11 cellular contexts compared by ENCODE assay signal in genomic region chr7:150945853-150946825, GRCh38. TPM values are rescaled to one million over a fixed set of nuclear protein-coding genes. Genes with fewer than 3 reads are reported as not detected.
A peak's percentile ranks its signal among the peaks of the same experiment; 100 is the strongest.
DNase-seq lines count a peak whose midpoint lies in the region; ATAC-seq and TF ChIP-seq lines count a peak whose summit lies in the region.
"Had no signal": no experiment of that assay in that cellular context is flagged by ENCODE, and none has a peak within 500 bp of the region (broad histone marks: within the 10 kb centered on the region; RNA-seq: fewer than 3 reads in every experiment).

No MANE protein-coding gene starts in this region.

- H3K36me3 Mint-ChIP-seq in WTC11 = no peaks in the 10 kb centered on the region

- H4K91ac ChIP-seq in neuronal stem cell (ENCODE audit: low read depth, low read length, poor library complexity) = peak overlapping the region; percentile 48

- peaks cover 0 to 20% (median 0%) of the 10 kb centered on the region in 9 donors for H3K27me3 ChIP-seq in heart left ventricle
- H3K27me3 ChIP-seq in neuronal stem cell (ENCODE audit: control insufficient read depth in 3 of 3, insufficient read depth in 3 of 3, low read depth in 1 of 3, low read length in 3 of 3) = peaks cover 0 to 13% (median 6%) of the 10 kb centered on the region in 3 experiments
- H3K27me3 ChIP-seq in vagina = no peaks in the 10 kb centered on the region

- peak overlapping the region; percentile 15; the same call in 1 of the 2 replicates for H3K27ac Mint-ChIP-seq in WTC11
- H3K27ac Mint-ChIP-seq: B cell had no signal

- H3K23ac ChIP-seq in neuronal stem cell (ENCODE audit: low read depth, low read length, poor library complexity) = peak overlapping the region; percentile 87

- peak overlapping the region; percentile 40 for H3K9ac ChIP-seq in neuronal stem cell (ENCODE audit: low read depth, low read length, poor library complexity)

- peak overlapping the region; percentile 88 for H2AK5ac ChIP-seq in neuronal stem cell (ENCODE audit: low read depth, low read length)

- peak overlapping the region; percentile 19 for H2BK5ac ChIP-seq in neuronal stem cell (ENCODE audit: low read length)

- CTCF ChIA-PET in WTC11 (lab: Charles Lee) = interaction anchor here (0.6 to 4.3 kb wide), 15 partner anchors 9 to 73 kb away, joined by 3 to 18 read pairs (median 4); no protein-coding TSS in a partner anchor

- no peak overlapping the region for H2BK120ac ChIP-seq in neuronal stem cell (ENCODE audit: low read depth, low read length)

- POLR2A ChIA-PET in WTC11 (lab: Charles Lee) = interaction anchor here (1.2 kb wide), 1 partner anchor 24 kb away, joined by 3 read pairs; no protein-coding TSS in a partner anchor

- H3K4me1 ChIP-seq in heart left ventricle (peaks cover 0 to 64% (median 11%) of the 10 kb centered on the region in 12 donors), neuronal stem cell (ENCODE audit: control insufficient read depth in 2 of 2, insufficient read depth in 1 of 2, low read depth in 1 of 2, low read length in 2 of 2) (peaks cover 26 to 29% of the 10 kb centered on the region in 2 donors), vagina (peaks cover 9% of the 10 kb centered on the region)

- peak overlapping the region; percentile 91 for H2BK12ac ChIP-seq in neuronal stem cell (ENCODE audit: low read length)

- H3K27me3 Mint-ChIP-seq in WTC11 (ENCODE audit: low read depth) = peaks cover 6% of the 10 kb centered on the region

- DNase-seq in Ammon's horn (ENCODE audit: low spot score) = peak; percentile 73
- DNase-seq in WTC11 (ENCODE audit: low spot score) = no peak
- DNase-seq in heart left ventricle = peak; percentile 77 to 95 (median 83)
- DNase-seq in neuronal stem cell (ENCODE audit: low spot score) = no peak
- DNase-seq in vagina (ENCODE audit: extremely low spot score in 2 of 2) = no peak
- DNase-seq in AML-193 (lab: John Stamatoyannopoulos, UW) = no peak
- no peak for DNase-seq in NCI-H774 (lab: John Stamatoyannopoulos, UW)
- no peak for DNase-seq in NCI-H1436 treated with DMSO at 0.1 percent for 48 hours (lab: John Stamatoyannopoulos, UW)
- DNase-seq: WERI-Rb-1 had no signal

- H3K9me3 Mint-ChIP-seq in WTC11 = no peaks in the 10 kb centered on the region

- no peak overlapping the region for H3K4me2 ChIP-seq in neuronal stem cell (ENCODE audit: insufficient read depth, low read length, poor library complexity, severe bottlenecking)

- TF ChIP-seq POLR2A in heart left ventricle (IDR thresholded peaks at IDR 0.05) (no peak), vagina (IDR thresholded peaks at IDR 0.05) (no peak)

- H3K18ac ChIP-seq in neuronal stem cell (ENCODE audit: low read length) = peak overlapping the region; percentile 82

- peak overlapping the region; percentile 97 for H3K14ac ChIP-seq in neuronal stem cell (ENCODE audit: low read length)

- ATAC-seq in WTC11 = no peak
- ATAC-seq in heart left ventricle = peak; percentile 78 to 84 (median 80)

- H3K27ac ChIP-seq in heart left ventricle = peak overlapping the region; percentile 42 to 88 (median 79)
- H3K27ac ChIP-seq in neuronal stem cell (replicated peaks; ENCODE audit: low read length) = no peak overlapping the region
- no peak overlapping the region for H3K27ac ChIP-seq in vagina
- H3K27ac ChIP-seq: epithelial cell of prostate, WERI-Rb-1 had no signal

- TF ChIP-seq CTCF in WTC11 (IDR thresholded peaks at IDR 0.05) (no peak), heart left ventricle (IDR thresholded peaks at IDR 0.05) (no peak), vagina (IDR thresholded peaks at IDR 0.05) (no peak)

- H3K36me3 ChIP-seq in heart left ventricle (peaks cover 0 to 18% (median 0%) of the 10 kb centered on the region in 9 donors), neuronal stem cell (replicated peaks in 1 of 2; ENCODE audit: control insufficient read depth in 2 of 2, insufficient read depth in 2 of 2, low read length in 2 of 2) (no peaks in the 10 kb centered on the region), vagina (no peaks in the 10 kb centered on the region)

- H3K9me3 ChIP-seq in heart left ventricle = no peaks in the 10 kb centered on the region
- H3K9me3 ChIP-seq in neuronal stem cell (replicated peaks in 1 of 2; ENCODE audit: control insufficient read depth in 2 of 2, insufficient read depth in 1 of 2, low read depth in 1 of 2, low read length in 2 of 2) = no peaks in the 10 kb centered on the region
- no peaks in the 10 kb centered on the region for H3K9me3 ChIP-seq in vagina

- WGBS in heart left ventricle, 4 donors = 57 to 61% (median 58%) methylated on average over 19 to 29 of the region's 29 CpGs
- no CpG with 5 or more reads among the region's 29 CpGs for WGBS in neuronal stem cell (ENCODE audit: extremely low coverage in 2 of 2, insufficient read length in 2 of 2, insufficient replicate concordance in 1 of 2), 2 donors

- H3K4me3 ChIP-seq in heart left ventricle = no peak overlapping the region
- H3K4me3 ChIP-seq in neuronal stem cell (ENCODE audit: low read length in 2 of 2) = no peak overlapping the region
- no peak overlapping the region for H3K4me3 ChIP-seq in vagina

- peaks cover 48% of the 10 kb centered on the region for H3K4me1 Mint-ChIP-seq in WTC11
- H3K4me1 Mint-ChIP-seq: B cell had no signal

- no peak overlapping the region for H4K8ac ChIP-seq in neuronal stem cell (ENCODE audit: low read depth, low read length)

- H2BK15ac ChIP-seq in neuronal stem cell (ENCODE audit: low read length) = peak overlapping the region; percentile 92

- intact Hi-C loops in heart left ventricle (cut with DNase I) = no loop called here
- intact Hi-C loops in vagina (cut with DNase I) = no loop called here

- H2AFZ ChIP-seq in neuronal stem cell (ENCODE audit: low read length) = no peak overlapping the region

- no peak overlapping the region for H3K4me3 Mint-ChIP-seq in WTC11
- H3K4me3 Mint-ChIP-seq: B cell had no signal

- H3K79me1 ChIP-seq in neuronal stem cell (ENCODE audit: low read depth, low read length) = peaks cover 2% of the 10 kb centered on the region

- peak overlapping the region; percentile 41 for H3K4ac ChIP-seq in neuronal stem cell (ENCODE audit: low read length)

TF ChIP-seq in WTC11, 78 proteins besides CTCF, POLR2A, EP300 and RAD21 (continues in another document):
- TF ChIP-seq ATF1 (CRISPR knock-in tag; IDR thresholded peaks at IDR 0.05) (no peak), STAT6 (CRISPR knock-in tag; conservative IDR thresholded peaks at IDR 0.05; ENCODE audit: low read depth) (no peak), ZNF425 (CRISPR knock-in tag; conservative IDR thresholded peaks at IDR 0.05) (no peak), ZNF671 (CRISPR knock-in tag; IDR thresholded peaks at IDR 0.05) (no peak), E2F1 (CRISPR knock-in tag; IDR thresholded peaks at IDR 0.05) (no peak)

RNA-seq across cellular contexts. Expression of gene KCNH2, which starts 32.0 kb away (rescaled TPM):
- total RNA-seq in WTC11 (2021) (13.9 to 16.2 TPM (median 14.6 TPM) in 3 replicates), heart left ventricle (100 to 1,000 TPM in 5 of 9 donors, 10 to 100 TPM in 4; 58.1 to 185 (median 104) TPM), vagina (6.4 TPM)
- polyA plus RNA-seq in heart left ventricle = 100 to 1,000 TPM in 1 of 2 donors, 10 to 100 TPM in 1; 59.8 to 154 TPM
- 9.1 TPM for polyA plus RNA-seq in neuronal stem cell (2013, experiment 1 of 2)
- 9.1 TPM for polyA plus RNA-seq in neuronal stem cell (2013, experiment 2 of 2)

RNA-seq across cellular contexts. Expression of gene NOS3, which starts 44.7 kb away (rescaled TPM):
- 5.7 to 7.0 TPM (median 6.6 TPM) in 3 replicates for total RNA-seq in WTC11 (2021)
- total RNA-seq in heart left ventricle = 10 to 100 TPM in 7 of 9 donors, 1 to 10 TPM in 2; 9.4 to 49.4 (median 17.3) TPM
- polyA plus RNA-seq in heart left ventricle = 10 to 100 TPM in 1 of 2 donors, 1 to 10 TPM in 1; 8.9 to 20.5 TPM
- polyA plus RNA-seq in neuronal stem cell (2013, experiment 1 of 2) = 5.4 TPM
- 5.6 TPM for polyA plus RNA-seq in neuronal stem cell (2013, experiment 2 of 2)
- total RNA-seq in vagina = 22.8 TPM

Comparison
In these comparisons a context has a peak if more than half of its experiments do, and no peak if none do; other contexts are left out.
1. DNase-seq: peak in Ammon's horn (single experiment) and heart left ventricle (5 of 5); none in WTC11 (single experiment), neuronal stem cell (single experiment), vagina (0 of 2), AML-193 (0 of 2), NCI-H774 (single experiment) and NCI-H1436 treated with DMSO at 0.1 percent for 48 hours (single experiment).
2. H3K27ac ChIP-seq: peak in heart left ventricle (12 of 12); none in neuronal stem cell (single experiment) and vagina (single experiment).